ENCODE assay signal across 9 cellular contexts in genomic region chr16:66935319-66936011, GRCh38. TPM values are rescaled to one million over a fixed set of nuclear protein-coding genes. Genes with fewer than 3 reads are reported as not detected.
DNase-seq lines count a peak whose midpoint lies in the region; ATAC-seq, FAIRE-seq and TF ChIP-seq lines count a peak whose summit lies in the region.
"Had no signal": no experiment of that assay in that cellular context is flagged by ENCODE, and none has a peak within 500 bp of the region (broad histone marks: within the 10 kb centered on the region; RNA-seq: fewer than 3 reads in every experiment).

A gene with protein sequence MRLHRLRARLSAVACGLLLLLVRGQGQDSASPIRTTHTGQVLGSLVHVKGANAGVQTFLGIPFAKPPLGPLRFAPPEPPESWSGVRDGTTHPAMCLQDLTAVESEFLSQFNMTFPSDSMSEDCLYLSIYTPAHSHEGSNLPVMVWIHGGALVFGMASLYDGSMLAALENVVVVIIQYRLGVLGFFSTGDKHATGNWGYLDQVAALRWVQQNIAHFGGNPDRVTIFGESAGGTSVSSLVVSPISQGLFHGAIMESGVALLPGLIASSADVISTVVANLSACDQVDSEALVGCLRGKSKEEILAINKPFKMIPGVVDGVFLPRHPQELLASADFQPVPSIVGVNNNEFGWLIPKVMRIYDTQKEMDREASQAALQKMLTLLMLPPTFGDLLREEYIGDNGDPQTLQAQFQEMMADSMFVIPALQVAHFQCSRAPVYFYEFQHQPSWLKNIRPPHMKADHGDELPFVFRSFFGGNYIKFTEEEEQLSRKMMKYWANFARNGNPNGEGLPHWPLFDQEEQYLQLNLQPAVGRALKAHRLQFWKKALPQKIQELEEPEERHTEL (plus strand): TSS chr16:66935516. CDS start chr16:66935636, 120 bp downstream.

- peaks cover 13 to 27% of the 10 kb centered on the region in 2 experiments for H3K4me1 Mint-ChIP-seq in H9

- H3K27me3 ChIP-seq in H9 (ENCODE audit: insufficient read depth, low read length) = no peaks in the 10 kb centered on the region
- no peaks in the 10 kb centered on the region for H3K27me3 ChIP-seq in esophagus muscularis mucosa

- peak within 1 kb of the TSS; percentile 96 to 97 for H3K4me3 Mint-ChIP-seq in H9

- H3K23me2 ChIP-seq in H9 (ENCODE audit: insufficient read length, low read depth, low read length, poor library complexity, severe bottlenecking) = peaks cover 16% of the 10 kb centered on the region

- no peak for TF ChIP-seq POLR2A in esophagus muscularis mucosa (IDR thresholded peaks at IDR 0.05; ENCODE audit: low read depth)

- no peaks in the 10 kb centered on the region for H3K9me3 Mint-ChIP-seq in H9

- H3K9ac ChIP-seq in H9 (ENCODE audit: extremely low read depth, insufficient read length, low read length) = peak within 1 kb of the TSS; percentile 66

- H3K56ac ChIP-seq in H9 (ENCODE audit: insufficient read length, low read depth, low read length) = no peak within 1 kb of the TSS

- H3K14ac ChIP-seq in H9 (ENCODE audit: insufficient read depth, low read length) = peak within 1 kb of the TSS; percentile 82

- ATAC-seq in HG03521 (IDR thresholded peaks at IDR 0.05; ENCODE audit: unreplicated experiment) = no peak

- no peak within 1 kb of the TSS for H2BK15ac ChIP-seq in H9 (ENCODE audit: low read depth, low read length)

- WGBS in H9 (ENCODE audit: extremely low coverage, insufficient read length, low lambda C conversion rate) = no CpG with 5 or more reads among the region's 44 CpGs
- WGBS in esophagus muscularis mucosa = 31% methylated on average over 23 of the region's 44 CpGs

- H3K4ac ChIP-seq in H9 (ENCODE audit: low read depth, low read length) = no peak within 1 kb of the TSS

- H2AK5ac ChIP-seq in H9 (ENCODE audit: insufficient read length, low read length) = no peak within 1 kb of the TSS

- H3K79me2 ChIP-seq in H9 (ENCODE audit: insufficient read depth, low read length) = no peaks in the 10 kb centered on the region

- H4K91ac ChIP-seq in H9 (ENCODE audit: insufficient read length, low read depth, low read length) = no peak within 1 kb of the TSS

- H3K4me2 ChIP-seq in H9 (ENCODE audit: insufficient read depth, insufficient read length, low read length) = peak within 1 kb of the TSS; percentile 95

- no peak for TF ChIP-seq EP300 in esophagus muscularis mucosa (IDR thresholded peaks at IDR 0.05)

- intact Hi-C loops in esophagus muscularis mucosa (cut with DNase I) = no loop called here

- H3K79me1 ChIP-seq in H9 (ENCODE audit: insufficient read depth, low read depth, low read length, poor library complexity, severe bottlenecking) = no peaks in the 10 kb centered on the region

- H2BK120ac ChIP-seq in H9 (ENCODE audit: low read depth, low read length, poor library complexity, severe bottlenecking) = no peak within 1 kb of the TSS

- no peaks in the 10 kb centered on the region for H3K4me1 ChIP-seq in H9 (ENCODE audit: insufficient read depth, low read length)
- peaks cover 37 to 58% (median 48%) of the 10 kb centered on the region in 4 donors for H3K4me1 ChIP-seq in esophagus muscularis mucosa

- H3K27ac ChIP-seq in H9 (ENCODE audit: insufficient read length, low read depth, low read length) (no peak within 1 kb of the TSS), esophagus muscularis mucosa (replicated peaks in 1 of 4) (peak within 1 kb of the TSS; percentile 86 to 97 (median 93))

- H3K27ac Mint-ChIP-seq in H9 = peak within 1 kb of the TSS in 1 of 3 experiments; percentile 85; a peak in 2 of 7 replicates

- H3K9me3 ChIP-seq in H9 (ENCODE audit: control insufficient read depth, low read depth, low read length) (no peaks in the 10 kb centered on the region), esophagus muscularis mucosa (no peaks in the 10 kb centered on the region)

- H2BK5ac ChIP-seq in H9 (ENCODE audit: insufficient read length, low read length) = no peak within 1 kb of the TSS

- DNase-seq in H9 (no peak), SW480 (ENCODE audit: low spot score) (peak; percentile 34), esophagus muscularis mucosa (ENCODE audit: extremely low spot score) (no peak), myocyte (ENCODE audit: low read depth) (peak; percentile 68), GM19239 (ENCODE audit: insufficient read length, low spot score) (no peak), germinal center (ENCODE audit: low spot score) (no peak), globus pallidus (ENCODE audit: low spot score) (no peak)

- TF ChIP-seq CTCF in H9 (conservative IDR thresholded peaks at IDR 0.05) (no peak), esophagus muscularis mucosa (IDR thresholded peaks at IDR 0.05) (no peak)

- H2BK12ac ChIP-seq in H9 (ENCODE audit: insufficient read length, low read depth, low read length) = no peak within 1 kb of the TSS

- no peaks in the 10 kb centered on the region for H4K20me1 ChIP-seq in H9 (ENCODE audit: control insufficient read depth, insufficient read depth, insufficient read length)

- peaks cover 11 to 57% (median 44%) of the 10 kb centered on the region in 4 donors for H3K36me3 ChIP-seq in esophagus muscularis mucosa

- peak within 1 kb of the TSS; percentile 77 to 99 (median 90) for H3K4me3 ChIP-seq in esophagus muscularis mucosa

- no peak within 1 kb of the TSS for H3K23ac ChIP-seq in H9 (ENCODE audit: insufficient read length, low read depth, low read length)

- H4K8ac ChIP-seq in H9 (replicated peaks; ENCODE audit: insufficient read length, low read depth, low read length) = no peak within 1 kb of the TSS

- H4K5ac ChIP-seq in H9 (ENCODE audit: insufficient read length, low read depth, low read length) = no peak within 1 kb of the TSS

- peaks cover 9 to 28% (median 11%) of the 10 kb centered on the region in 3 experiments for H3K36me3 Mint-ChIP-seq in H9 (ENCODE audit: insufficient read depth in 1 of 3, low read depth in 3 of 3)

- no peaks in the 10 kb centered on the region for H3K27me3 Mint-ChIP-seq in H9 (ENCODE audit: low read depth)

- no peak for FAIRE-seq in GM19239 (lab: Jason Lieb, UNC)
- FAIRE-seq: endometrium had no signal

- peak within 1 kb of the TSS; percentile 27 for H3K18ac ChIP-seq in H9 (ENCODE audit: insufficient read length, low read depth, low read length)

- no peak within 1 kb of the TSS for H3T11ph ChIP-seq in H9 (ENCODE audit: low read length)

- no peak within 1 kb of the TSS for H2AFZ ChIP-seq in H9 (ENCODE audit: low read length)

- H2BK20ac ChIP-seq in H9 (ENCODE audit: low read depth, low read length, poor library complexity, severe bottlenecking) = no peak within 1 kb of the TSS

RNA-seq across cellular contexts. Expression of the gene that starts here (rescaled TPM):
- total RNA-seq in H9 (2021) (25.8 and 28.2 TPM in 2 replicates), esophagus muscularis mucosa (10 to 100 TPM; 22.0 to 29.7 (median 26.8) TPM), myocyte (70.7 and 81.0 TPM in 2 replicates)
- 42.7 TPM for polyA plus RNA-seq in myocyte (2012)

Comparison
In these comparisons a context has a peak if more than half of its experiments do, and no peak if none do; other contexts are left out.
1. DNase-seq: peak in SW480 (single experiment) and myocyte (single experiment); none in H9 (single experiment), esophagus muscularis mucosa (single experiment), GM19239 (single experiment), germinal center (single experiment) and globus pallidus (single experiment).